In genomic region chr2:170408461-170409163, GRCh38 we compare ENCODE assay signal across 9 cellular contexts.
A peak's percentile ranks its signal among the peaks of the same experiment; 100 is the strongest.
DNase-seq lines count a peak whose midpoint lies in the region; ATAC-seq and TF ChIP-seq lines count a peak whose summit lies in the region.
"Had no signal": no experiment of that assay in that cellular context is flagged by ENCODE, and none has a peak within 500 bp of the region (broad histone marks: within the 10 kb centered on the region; RNA-seq: fewer than 3 reads in every experiment).

No MANE protein-coding gene starts in this region.

- H3K9me3 ChIP-seq in endocrine pancreas (ENCODE audit: control insufficient read depth, low read length) = no peaks in the 10 kb centered on the region
- H3K9me3 ChIP-seq in heart left ventricle = no peaks in the 10 kb centered on the region

- intact Hi-C loops in heart left ventricle (cut with DNase I) = loop anchor here (1.0 to 10.0 kb wide), 5 partner anchors 404 to 408 kb away; partner anchors contain the start of gene GAD1 (in 2 of the 10)

- TF ChIP-seq CTCF in heart left ventricle (IDR thresholded peaks at IDR 0.05) (no peak), foreskin keratinocyte (conservative IDR thresholded peaks at IDR 0.05) (no peak)

- H3K27me3 ChIP-seq in endocrine pancreas (ENCODE audit: control insufficient read depth, insufficient read depth, low read length) = peaks cover 3% of the 10 kb centered on the region
- H3K27me3 ChIP-seq in heart left ventricle = peaks cover 0 to 41% (median 2%) of the 10 kb centered on the region in 9 donors
- H3K27me3 ChIP-seq in foreskin keratinocyte = no peaks in the 10 kb centered on the region

- H3K4me1 ChIP-seq in endocrine pancreas (ENCODE audit: control insufficient read depth, insufficient read depth, low read length) (peaks cover 4% of the 10 kb centered on the region), heart left ventricle (peaks cover 0 to 13% (median 2%) of the 10 kb centered on the region in 12 donors), foreskin keratinocyte (no peaks in the 10 kb centered on the region)

- no peak overlapping the region for H3K9ac ChIP-seq in endocrine pancreas (ENCODE audit: control insufficient read depth, insufficient read depth, low read length)
- H3K9ac ChIP-seq: GM23248 had no signal

- ATAC-seq in GM21381 (IDR thresholded peaks at IDR 0.05; ENCODE audit: unreplicated experiment) = peak; percentile 63
- no peak for ATAC-seq in HG03135 (IDR thresholded peaks at IDR 0.05; ENCODE audit: unreplicated experiment)
- ATAC-seq in HG03457 (IDR thresholded peaks at IDR 0.05; ENCODE audit: unreplicated experiment) = no peak
- no peak for ATAC-seq in heart left ventricle
- no peak for ATAC-seq in foreskin keratinocyte

- H3K27ac ChIP-seq in heart left ventricle (no peak overlapping the region), foreskin keratinocyte (no peak overlapping the region)
- H3K27ac ChIP-seq: GM23248 had no signal

- H3K4me3 ChIP-seq in endocrine pancreas (ENCODE audit: control insufficient read depth, insufficient read depth, low read length) = peak overlapping the region; percentile 42
- H3K4me3 ChIP-seq in heart left ventricle = peak overlapping the region in 1 of 12 donors; percentile 27

- no peaks in the 10 kb centered on the region for H3K36me3 ChIP-seq in endocrine pancreas (ENCODE audit: control insufficient read depth, insufficient read depth, low read length)
- H3K36me3 ChIP-seq in heart left ventricle = no peaks in the 10 kb centered on the region

- no peak for TF ChIP-seq POLR2A in heart left ventricle (IDR thresholded peaks at IDR 0.05)

- DNase-seq in CD1c-positive myeloid dendritic cell (ENCODE audit: extremely low spot score) (peak; percentile 23), MV-4-11 (lab: John Stamatoyannopoulos, UW) (peak; percentile 95), heart left ventricle (no peak), foreskin keratinocyte (no peak)

- WGBS in heart left ventricle, 4 donors = 31 to 45% (median 32%) methylated on average over 6 of the region's 6 CpGs

Comparison
In these comparisons a context has a peak if more than half of its experiments do, and no peak if none do; other contexts are left out.
1. DNase-seq: peak in CD1c-positive myeloid dendritic cell (single experiment) and MV-4-11 (single experiment); none in heart left ventricle (0 of 5) and foreskin keratinocyte (0 of 2).